ENCODE assay signal across 8 cellular contexts in the genomic region with DNA sequence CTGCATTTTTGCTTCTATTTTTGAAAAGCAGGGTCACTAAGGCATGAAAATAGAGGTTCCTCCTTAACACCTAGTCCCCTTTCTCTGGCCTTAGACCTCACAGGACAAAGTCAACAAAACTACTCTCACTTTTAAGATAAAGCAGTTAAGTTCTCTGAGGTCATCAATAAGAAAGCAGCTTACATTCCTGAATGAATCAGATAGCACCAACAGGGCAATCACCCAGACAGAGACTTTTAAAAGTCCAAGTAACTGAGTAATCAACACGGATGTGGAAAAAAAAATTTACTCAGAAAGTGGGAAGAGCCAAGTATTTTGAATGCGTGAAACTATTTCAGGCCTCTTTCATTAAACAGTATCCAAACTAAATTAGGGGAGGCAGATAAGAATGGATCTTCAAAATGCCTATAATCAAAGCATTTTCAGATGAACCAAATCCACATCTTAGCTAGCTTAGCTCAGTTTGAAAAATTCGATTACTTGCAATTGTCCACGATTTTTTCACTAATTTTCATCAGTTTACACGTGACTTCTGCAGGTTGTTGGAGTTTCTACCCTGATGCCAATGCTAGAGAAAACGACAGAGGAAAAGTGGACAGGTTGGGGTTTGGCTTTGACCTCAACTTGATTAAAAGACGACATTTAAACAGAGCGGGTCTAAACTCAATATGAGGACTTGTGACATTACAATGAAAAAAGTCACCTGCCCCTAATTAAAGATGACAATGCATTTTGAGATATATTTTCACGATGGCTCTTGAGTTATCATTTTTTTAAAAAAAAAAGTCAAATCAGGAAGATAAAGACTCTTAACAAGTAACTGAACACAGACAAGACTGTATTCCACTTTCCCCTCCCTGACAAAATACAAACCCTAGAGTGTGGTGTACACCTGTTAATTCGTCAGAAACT. TPM values are rescaled to one million over a fixed set of nuclear protein-coding genes. Genes with fewer than 3 reads are reported as not detected.
DNase-seq lines count a peak whose midpoint lies in the region; ATAC-seq, FAIRE-seq and TF ChIP-seq lines count a peak whose summit lies in the region.

No MANE protein-coding gene starts in this region.

- POLR2A ChIA-PET in endothelial cell of umbilical vein (lab: Charles Lee), result no interaction called here

- no peak overlapping the region for H2AFZ ChIP-seq in endothelial cell of umbilical vein (ENCODE audit: low read depth, low read length)
- H2AFZ ChIP-seq in neural cell (ENCODE audit: low read depth, low read length), result no peak overlapping the region
- H2AFZ ChIP-seq in MM.1S (ENCODE audit: low read length), result no peak overlapping the region

- no peaks in the 10 kb centered on the region for H4K20me1 ChIP-seq in endothelial cell of umbilical vein (replicated peaks; ENCODE audit: control insufficient read depth, extremely low read depth, insufficient read depth, low read length)
- no peaks in the 10 kb centered on the region for H4K20me1 ChIP-seq in neural cell (ENCODE audit: insufficient read depth)
- no peaks in the 10 kb centered on the region for H4K20me1 ChIP-seq in MM.1S (ENCODE audit: insufficient read depth, low read length)

- ATAC-seq in GM18519 (IDR thresholded peaks at IDR 0.05; ENCODE audit: low FRiP score, unreplicated experiment), result no peak

- H3K79me2 ChIP-seq in endothelial cell of umbilical vein (ENCODE audit: control insufficient read depth, insufficient read depth, low read length) (peaks cover 13% of the 10 kb centered on the region), neural cell (replicated peaks; ENCODE audit: insufficient read depth, low read length) (no peaks in the 10 kb centered on the region), MM.1S (ENCODE audit: low read length) (no peaks in the 10 kb centered on the region)

- no peak for TF ChIP-seq RAD21 in neural cell (conservative IDR thresholded peaks at IDR 0.05)

- H3K9ac ChIP-seq in endothelial cell of umbilical vein (replicated peaks; ENCODE audit: extremely low read depth, insufficient read depth, low read length), result peak overlapping the region; percentile 70
- H3K9ac ChIP-seq in neural cell (ENCODE audit: low read length), result peak overlapping the region; percentile 38
- no peak overlapping the region for H3K9ac ChIP-seq in MM.1S (ENCODE audit: low read length)

- H3K27ac Mint-ChIP-seq in CD14-positive monocyte, result no peak overlapping the region

- H3K27me3 ChIP-seq in MG63 (no peaks in the 10 kb centered on the region), endothelial cell of umbilical vein (ENCODE audit: control insufficient read depth in 2 of 2, insufficient read depth in 2 of 2, low read length in 2 of 2) (no peaks in the 10 kb centered on the region), neural cell (ENCODE audit: insufficient read depth, low read depth, low read length) (peaks cover 27% of the 10 kb centered on the region), MM.1S (replicated peaks; ENCODE audit: insufficient read depth, low read length) (peaks cover 25% of the 10 kb centered on the region)

- TF ChIP-seq CTCF in CD14-positive monocyte (IDR thresholded peaks at IDR 0.05), result no peak
- no peak for TF ChIP-seq CTCF in endothelial cell of umbilical vein (IDR thresholded peaks at IDR 0.05; ENCODE audit: extremely low read depth in 1 of 2, insufficient read depth in 1 of 2, low read depth in 1 of 2, low read length in 2 of 2)
- TF ChIP-seq CTCF in neural cell (IDR thresholded peaks at IDR 0.05; ENCODE audit: poor library complexity, severe bottlenecking), result no peak
- TF ChIP-seq CTCF in MM.1S (IDR thresholded peaks at IDR 0.05; ENCODE audit: low read length), result no peak

- H3K4me3 Mint-ChIP-seq in CD14-positive monocyte, result peak overlapping the region; percentile 74 to 92

- H3K9me3 Mint-ChIP-seq in CD14-positive monocyte, result peaks cover 0 to 15% (median 9%) of the 10 kb centered on the region in 7 donors

- H3K36me3 ChIP-seq in MG63 (peaks cover 11% of the 10 kb centered on the region; the same call in 1 of the 2 replicates), endothelial cell of umbilical vein (ENCODE audit: control insufficient read depth in 2 of 2, extremely low read depth in 1 of 2, insufficient read depth in 2 of 2, low read length in 2 of 2) (peaks cover 3 to 8% of the 10 kb centered on the region in 2 experiments), neural cell (ENCODE audit: insufficient read depth, low read length) (no peaks in the 10 kb centered on the region), MM.1S (replicated peaks; ENCODE audit: insufficient read depth, low read length) (no peaks in the 10 kb centered on the region)

- no peaks in the 10 kb centered on the region for H3K9me2 ChIP-seq in neural cell (ENCODE audit: insufficient read depth, low read length)
- H3K9me2 ChIP-seq in MM.1S (replicated peaks; ENCODE audit: insufficient read depth, low read length), result no peaks in the 10 kb centered on the region

- peak; percentile 88 for FAIRE-seq in endothelial cell of umbilical vein (lab: Jason Lieb, UNC)

- BruUV-seq in endothelial cell of umbilical vein (replicated peaks; lab: Mats Ljungman, UMichigan), result TSS peak; percentile 28

- H3K36me3 Mint-ChIP-seq in CD14-positive monocyte, result peaks cover 2 to 11% of the 10 kb centered on the region in 2 donors

- TF ChIP-seq EP300 in neural cell (conservative IDR thresholded peaks at IDR 0.05; ENCODE audit: poor library complexity, severe bottlenecking), result no peak

- H3K27ac ChIP-seq in endothelial cell of umbilical vein (ENCODE audit: insufficient read depth, low read depth, low read length), result peak overlapping the region; percentile 76
- H3K27ac ChIP-seq in neural cell (ENCODE audit: low read length), result no peak overlapping the region
- no peak overlapping the region for H3K27ac ChIP-seq in MM.1S (ENCODE audit: low read length)

- intact Hi-C loops in CD14-positive monocyte (cut with micrococcal nuclease), result no loop called here
- intact Hi-C loops in endothelial cell of umbilical vein (cut with micrococcal nuclease), result loop anchor here (5.0 kb wide), 2 partner anchors 40 to 180 kb away; a partner anchor contains a TSS

- no peak for TF ChIP-seq POLR2A in endothelial cell of umbilical vein (IDR thresholded peaks at IDR 0.05; ENCODE audit: low read depth, low read length)

- H3K27me3 Mint-ChIP-seq in CD14-positive monocyte (ENCODE audit: low read depth in 3 of 3), result peaks cover 48 to 69% (median 53%) of the 10 kb centered on the region in 3 donors

- no peaks in the 10 kb centered on the region for H3K9me3 ChIP-seq in MG63
- no peaks in the 10 kb centered on the region for H3K9me3 ChIP-seq in endothelial cell of umbilical vein (replicated peaks; ENCODE audit: control insufficient read depth, insufficient read depth, low read length)
- no peaks in the 10 kb centered on the region for H3K9me3 ChIP-seq in neural cell (ENCODE audit: low read length)
- H3K9me3 ChIP-seq in MM.1S (replicated peaks; ENCODE audit: insufficient read depth, low read length), result no peaks in the 10 kb centered on the region

- dilution Hi-C loops in endothelial cell of umbilical vein (cut with MboI; ENCODE audit: extremely low pct_ligation_motif_present, low sequenced_read_pairs), result no loop called here

- H3K9me1 ChIP-seq in endothelial cell of umbilical vein (replicated peaks; ENCODE audit: control insufficient read depth, extremely low read depth, insufficient read depth, low read length), result no peaks in the 10 kb centered on the region

- CTCF ChIA-PET in endothelial cell of umbilical vein (lab: Charles Lee), result interaction anchor here (1.1 to 2.6 kb wide), 6 partner anchors 9 to 155 kb away, joined by 3 to 24 read pairs (median 5); no protein-coding TSS in a partner anchor

- no peak for DNase-seq in CD14-positive monocyte (ENCODE audit: low spot score)
- DNase-seq in MG63, result peak; percentile 34
- DNase-seq in endothelial cell of umbilical vein (ENCODE audit: low read depth, low spot score), result peak; percentile 78
- no peak for DNase-seq in NCI-H1105 treated with DMSO at 0.1 percent for 48 hours (lab: John Stamatoyannopoulos, UW)
- no peak for DNase-seq in MM.1S
- DNase-seq in activated CD4-positive, CD25-positive, alpha-beta regulatory T cell (lab: John Stamatoyannopoulos, UW), result no peak

- H3K4me2 ChIP-seq in endothelial cell of umbilical vein (ENCODE audit: insufficient read depth, low read length) (peak overlapping the region; percentile 90), neural cell (ENCODE audit: low read length) (peak overlapping the region; percentile 19), MM.1S (ENCODE audit: low read depth, low read length) (no peak overlapping the region)

- peaks cover 2% of the 10 kb centered on the region for H3F3A ChIP-seq in neural cell (ENCODE audit: insufficient read depth, low read length, poor library complexity, severe bottlenecking)
- no peaks in the 10 kb centered on the region for H3F3A ChIP-seq in MM.1S (ENCODE audit: insufficient read depth, low read length)

- H3K4me1 Mint-ChIP-seq in CD14-positive monocyte, result peaks cover 12% of the 10 kb centered on the region

- H3K4me1 ChIP-seq in endothelial cell of umbilical vein (ENCODE audit: control insufficient read depth, extremely low read depth, insufficient read depth, low read length) (peaks cover 26% of the 10 kb centered on the region), MM.1S (ENCODE audit: low read length) (no peaks in the 10 kb centered on the region)

- peak overlapping the region; percentile 58 for H3K4me3 ChIP-seq in MG63
- peak overlapping the region; percentile 60 to 84 (median 82) for H3K4me3 ChIP-seq in endothelial cell of umbilical vein (replicated peaks in 1 of 3; ENCODE audit: insufficient read depth in 1 of 3, low read depth in 1 of 3, low read length in 3 of 3)
- H3K4me3 ChIP-seq in neural cell (ENCODE audit: low read length), result peak overlapping the region; percentile 64
- no peak overlapping the region for H3K4me3 ChIP-seq in MM.1S (ENCODE audit: low read length)

RNA-seq across cellular contexts. Expression of a gene that starts 1.6 kb away (rescaled TPM):
- polyA plus RNA-seq in CD14-positive monocyte (not detected), endothelial cell of umbilical vein (4.8 and 7.3 TPM in 2 replicates), neural cell (4.5 and 5.1 TPM in 2 replicates)
- 3.6 and 4.5 TPM in 2 replicates for total RNA-seq in MG63 (2014; rRNA removed; shearing (Covaris generic); ENCODE audit: low replicate concordance)
- 30.8 and 31.7 TPM in 2 replicates for total RNA-seq in endothelial cell of umbilical vein
- polyA plus RNA-seq in endothelial cell of umbilical vein (2011; cell fraction: cytosol; rRNA removed), result 11.0 and 13.4 TPM in 2 replicates
- 30.9 and 34.7 TPM in 2 replicates for polyA plus RNA-seq in endothelial cell of umbilical vein (2011; cell fraction: nucleus; rRNA removed)
- 27.4 and 31.4 TPM in 2 replicates for polyA plus RNA-seq in endothelial cell of umbilical vein (2012)
- polyA minus RNA-seq in endothelial cell of umbilical vein (18.3 and 19.5 TPM in 2 replicates), neural cell (9.3 TPM in 2 replicates)
- polyA minus RNA-seq in endothelial cell of umbilical vein (2011; cell fraction: cytosol; rRNA and poly(A)+ RNA removed), result not detected
- polyA minus RNA-seq in endothelial cell of umbilical vein (2011; cell fraction: nucleus; rRNA and poly(A)+ RNA removed), result 14.4 and 19.5 TPM in 2 replicates

RNA-seq across cellular contexts. Expression of a gene that starts 59.6 kb away (rescaled TPM):
- polyA plus RNA-seq in CD14-positive monocyte (10 to 100 TPM; 26.8 to 31.4 TPM), endothelial cell of umbilical vein (4.2 and 7.3 TPM in 2 replicates), neural cell (43.9 and 56.7 TPM in 2 replicates)
- 18.3 and 23.8 TPM in 2 replicates for total RNA-seq in MG63 (2014; rRNA removed; shearing (Covaris generic); ENCODE audit: low replicate concordance)
- 21.0 and 23.1 TPM in 2 replicates for total RNA-seq in endothelial cell of umbilical vein
- 14.1 and 16.9 TPM in 2 replicates for polyA plus RNA-seq in endothelial cell of umbilical vein (2011; cell fraction: cytosol; rRNA removed)
- polyA plus RNA-seq in endothelial cell of umbilical vein (2011; cell fraction: nucleus; rRNA removed), result 8.9 and 14.7 TPM in 2 replicates
- 21.3 and 30.1 TPM in 2 replicates for polyA plus RNA-seq in endothelial cell of umbilical vein (2012)
- polyA minus RNA-seq in endothelial cell of umbilical vein (6.6 and 7.5 TPM in 2 replicates), neural cell (81.6 and 111 TPM in 2 replicates)
- 4.4 TPM for polyA minus RNA-seq in endothelial cell of umbilical vein (2011; cell fraction: cytosol; rRNA and poly(A)+ RNA removed)
- polyA minus RNA-seq in endothelial cell of umbilical vein (2011; cell fraction: nucleus; rRNA and poly(A)+ RNA removed), result 8.8 and 12.1 TPM in 2 replicates

Comparison
In these comparisons a context has a peak if more than half of its experiments do, and no peak if none do; other contexts are left out.
1. DNase-seq: peak in MG63 (single experiment) and endothelial cell of umbilical vein (single experiment); none in CD14-positive monocyte (single experiment), NCI-H1105 treated with DMSO at 0.1 percent for 48 hours (single experiment), MM.1S (single experiment) and activated CD4-positive, CD25-positive, alpha-beta regulatory T cell (0 of 4).